In genomic region chr1:21239181-21239580, GRCh38 we compare ENCODE assay signal across 1 cellular context.
TF ChIP-seq lines count a peak whose summit lies in the region.

No MANE protein-coding gene starts in this region.

TF ChIP-seq in GM12878, 131 proteins besides CTCF, POLR2A, EP300 and RAD21 (continued from another document):
- TF ChIP-seq, protein P1, sequence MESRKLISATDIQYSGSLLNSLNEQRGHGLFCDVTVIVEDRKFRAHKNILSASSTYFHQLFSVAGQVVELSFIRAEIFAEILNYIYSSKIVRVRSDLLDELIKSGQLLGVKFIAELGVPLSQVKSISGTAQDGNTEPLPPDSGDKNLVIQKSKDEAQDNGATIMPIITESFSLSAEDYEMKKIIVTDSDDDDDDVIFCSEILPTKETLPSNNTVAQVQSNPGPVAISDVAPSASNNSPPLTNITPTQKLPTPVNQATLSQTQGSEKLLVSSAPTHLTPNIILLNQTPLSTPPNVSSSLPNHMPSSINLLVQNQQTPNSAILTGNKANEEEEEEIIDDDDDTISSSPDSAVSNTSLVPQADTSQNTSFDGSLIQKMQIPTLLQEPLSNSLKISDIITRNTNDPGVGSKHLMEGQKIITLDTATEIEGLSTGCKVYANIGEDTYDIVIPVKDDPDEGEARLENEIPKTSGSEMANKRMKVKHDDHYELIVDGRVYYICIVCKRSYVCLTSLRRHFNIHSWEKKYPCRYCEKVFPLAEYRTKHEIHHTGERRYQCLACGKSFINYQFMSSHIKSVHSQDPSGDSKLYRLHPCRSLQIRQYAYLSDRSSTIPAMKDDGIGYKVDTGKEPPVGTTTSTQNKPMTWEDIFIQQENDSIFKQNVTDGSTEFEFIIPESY (IDR thresholded peaks at IDR 0.05), result no peak
- 0 out of 2 replicates have a peak, but pooled peaks have one; percentile 21 for TF ChIP-seq ATF7 (IDR thresholded peaks at IDR 0.05; ENCODE audit: low read depth)
- TF ChIP-seq, protein P2, sequence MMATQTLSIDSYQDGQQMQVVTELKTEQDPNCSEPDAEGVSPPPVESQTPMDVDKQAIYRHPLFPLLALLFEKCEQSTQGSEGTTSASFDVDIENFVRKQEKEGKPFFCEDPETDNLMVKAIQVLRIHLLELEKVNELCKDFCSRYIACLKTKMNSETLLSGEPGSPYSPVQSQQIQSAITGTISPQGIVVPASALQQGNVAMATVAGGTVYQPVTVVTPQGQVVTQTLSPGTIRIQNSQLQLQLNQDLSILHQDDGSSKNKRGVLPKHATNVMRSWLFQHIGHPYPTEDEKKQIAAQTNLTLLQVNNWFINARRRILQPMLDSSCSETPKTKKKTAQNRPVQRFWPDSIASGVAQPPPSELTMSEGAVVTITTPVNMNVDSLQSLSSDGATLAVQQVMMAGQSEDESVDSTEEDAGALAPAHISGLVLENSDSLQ (IDR thresholded peaks at IDR 0.05), result peak; percentile 37; the same call in 1 of the 2 replicates
- TF ChIP-seq WRNIP1 (IDR thresholded peaks at IDR 0.05; ENCODE audit: borderline replicate concordance, low read depth, low read length), result no peak
- peak; percentile 43; the same call in 1 of the 2 replicates for TF ChIP-seq SPI1 (IDR thresholded peaks at IDR 0.05; ENCODE audit: borderline replicate concordance, insufficient read depth, low read depth, low read length)
- no peak for TF ChIP-seq ZNF207 (IDR thresholded peaks at IDR 0.05; ENCODE audit: borderline replicate concordance)
- no peak for TF ChIP-seq BCL11A (IDR thresholded peaks at IDR 0.05; ENCODE audit: low read depth, low read length)
- peak; percentile 61; the same call in 1 of the 2 replicates for TF ChIP-seq RUNX3 (IDR thresholded peaks at IDR 0.05; ENCODE audit: low read length)
- no peak for TF ChIP-seq MAX (IDR thresholded peaks at IDR 0.05; ENCODE audit: low read depth, low read length)
- TF ChIP-seq BCLAF1 (IDR thresholded peaks at IDR 0.05), result no peak
- TF ChIP-seq EED (IDR thresholded peaks at IDR 0.05; ENCODE audit: low read depth), result no peak
- no peak for TF ChIP-seq ZNF622 (IDR thresholded peaks at IDR 0.05)
- no peak for TF ChIP-seq RELA (IDR thresholded peaks at IDR 0.05; ENCODE audit: borderline replicate concordance, partially characterized antibody)
- TF ChIP-seq MTA3 (IDR thresholded peaks at IDR 0.05; ENCODE audit: borderline replicate concordance, low read length), result no peak
- no peak for TF ChIP-seq ZSCAN29 (IDR thresholded peaks at IDR 0.05)
- no peak for TF ChIP-seq KLF5 (IDR thresholded peaks at IDR 0.05; ENCODE audit: partially characterized antibody)
- no peak for TF ChIP-seq HDAC6 (IDR thresholded peaks at IDR 0.05; ENCODE audit: unreplicated experiment)
- no peak for TF ChIP-seq YY1 (IDR thresholded peaks at IDR 0.05; ENCODE audit: low read depth, low read length)
- no peak for TF ChIP-seq BRCA1 (IDR thresholded peaks at IDR 0.05; ENCODE audit: low read depth, low read length)
- TF ChIP-seq SMC3 (IDR thresholded peaks at IDR 0.05; ENCODE audit: borderline replicate concordance, low read length), result no peak
- TF ChIP-seq RAD51 (IDR thresholded peaks at IDR 0.05), result 0 out of 2 replicates have a peak, but pooled peaks have one; percentile 33
- TF ChIP-seq ESRRA (IDR thresholded peaks at IDR 0.05; ENCODE audit: low read length), result no peak
- TF ChIP-seq MXI1 (IDR thresholded peaks at IDR 0.05; ENCODE audit: low read depth, low read length), result 0 out of 2 replicates have a peak, but pooled peaks have one; percentile 16
- TF ChIP-seq RCOR1 (conservative IDR thresholded peaks at IDR 0.05; ENCODE audit: low read depth, low read length), result no peak
- TF ChIP-seq BCL3 (IDR thresholded peaks at IDR 0.05; ENCODE audit: borderline replicate concordance, insufficient read depth, low read depth, low read length, poor library complexity, severe bottlenecking), result no peak
